ENCODE assay signal across 17 cellular contexts in the genomic region with DNA sequence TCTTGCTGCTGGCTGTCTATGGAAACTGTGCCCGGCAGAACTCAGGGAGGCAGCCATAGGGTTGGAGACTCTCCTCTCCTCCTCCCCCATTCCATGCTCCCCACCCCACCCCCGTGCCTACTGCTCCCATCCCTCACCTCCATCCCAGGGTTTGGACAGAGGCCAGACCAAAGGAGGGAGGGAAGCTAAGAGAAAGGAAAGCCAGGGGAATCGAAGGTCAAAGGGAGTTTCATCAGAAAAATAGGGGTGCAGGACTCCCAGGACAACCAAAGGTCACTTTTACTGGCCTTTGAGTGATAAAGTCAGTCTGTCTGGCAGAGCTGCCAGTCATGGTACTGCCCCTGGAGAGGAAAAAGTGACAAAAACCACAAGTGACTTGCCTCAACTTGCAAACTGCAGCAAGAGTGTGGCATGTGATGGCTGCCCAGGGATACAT.
DNase-seq lines count a peak whose midpoint lies in the region; ATAC-seq and TF ChIP-seq lines count a peak whose summit lies in the region.
"Had no signal": no experiment of that assay in that cellular context is flagged by ENCODE, and none has a peak within 500 bp of the region (broad histone marks: within the 10 kb centered on the region; RNA-seq: fewer than 3 reads in every experiment).

No MANE protein-coding gene starts in this region.

- H3K36me3 ChIP-seq in IMR-90 (ENCODE audit: control insufficient read depth, insufficient read depth, low read length), result no peaks in the 10 kb centered on the region
- no peaks in the 10 kb centered on the region for H3K36me3 ChIP-seq in ascending aorta
- no peaks in the 10 kb centered on the region for H3K36me3 ChIP-seq in thoracic aorta
- H3K36me3 ChIP-seq: WERI-Rb-1 had no signal

- TF ChIP-seq CTCF in IMR-90 (conservative IDR thresholded peaks at IDR 0.05; ENCODE audit: low read depth, low read length), result no peak
- TF ChIP-seq CTCF in ascending aorta (IDR thresholded peaks at IDR 0.05), result no peak
- no peak for TF ChIP-seq CTCF in thoracic aorta (IDR thresholded peaks at IDR 0.05)

- H3K18ac ChIP-seq in IMR-90 (ENCODE audit: low read depth, low read length), result peak overlapping the region; percentile 11; the same call in 1 of the 2 replicates

- H4K20me1 ChIP-seq in IMR-90 (ENCODE audit: insufficient read depth, low read length), result no peaks in the 10 kb centered on the region

- TF ChIP-seq RAD21 in IMR-90 (IDR thresholded peaks at IDR 0.05; ENCODE audit: low read length), result no peak

- H2BK15ac ChIP-seq in IMR-90 (ENCODE audit: low read depth, low read length), result no peak overlapping the region; the same call in 2 of the 3 replicates

- DNase-seq in IMR-90, result no peak
- no peak for DNase-seq in ascending aorta (ENCODE audit: low spot score in 2 of 2)
- DNase-seq in left lobe of liver (ENCODE audit: low spot score), result peak; percentile 53
- DNase-seq in thoracic aorta (ENCODE audit: low spot score), result no peak
- DNase-seq in ACHN, result no peak
- DNase-seq: activated CD4-positive, alpha-beta T cell treated with anti-CD3 and anti-CD28 coated beads, Interleukin-2, amount 50 U/mL, for 4 hours; amygdala; EL; GM23248; NCI-H146; PC-3; stimulated activated CD4-positive, alpha-beta T cell treated with anti-CD3 and anti-CD28 coated beads, Interleukin-12 subunit alpha, Interleukin-12 subunit beta, amount 100 ng/mL, for 4 hours; T-helper 2 cell; WERI-Rb-1 had no signal

- no peaks in the 10 kb centered on the region for H3K27me3 ChIP-seq in IMR-90 (ENCODE audit: control insufficient read depth, insufficient read depth, low read length)
- no peaks in the 10 kb centered on the region for H3K27me3 ChIP-seq in ascending aorta
- H3K27me3 ChIP-seq in thoracic aorta (replicated peaks; ENCODE audit: insufficient read depth), result no peaks in the 10 kb centered on the region
- H3K27me3 ChIP-seq: hepatocyte had no signal

- ATAC-seq in IMR-90 (ENCODE audit: low read depth) (no peak), left lobe of liver (peak; percentile 45), thoracic aorta (ENCODE audit: insufficient number of reproducible peaks, low FRiP score, low read depth) (no peak), HG03354 (IDR thresholded peaks at IDR 0.05; ENCODE audit: poor library complexity, severe bottlenecking, unreplicated experiment) (no peak), HG03280 (IDR thresholded peaks at IDR 0.05; ENCODE audit: unreplicated experiment) (no peak)
- ATAC-seq: PC-3 had no signal

- no peak overlapping the region for H2BK20ac ChIP-seq in IMR-90 (ENCODE audit: low read depth, low read length)

- TF ChIP-seq POLR2A in IMR-90 (IDR thresholded peaks at IDR 0.05; ENCODE audit: low read depth, low read length), result no peak

- BruUV-seq in IMR-90 (replicated peaks; lab: Mats Ljungman, UMichigan), result no TSS peak

- CTCF ChIA-PET in IMR-90 (lab: Yijun Ruan, JAX), result no interaction called here

- no peak overlapping the region for H3K4ac ChIP-seq in IMR-90 (ENCODE audit: low read depth, low read length)

- H3K14ac ChIP-seq in IMR-90 (replicated peaks; ENCODE audit: low read depth, low read length), result no peak overlapping the region

- H3K27ac ChIP-seq in IMR-90 (ENCODE audit: insufficient read depth, low read length) (no peak overlapping the region), ascending aorta (peak overlapping the region; percentile 70 to 84), thoracic aorta (peak overlapping the region; percentile 80 to 93)
- H3K27ac ChIP-seq: GM23248, hepatocyte, WERI-Rb-1 had no signal

- H4K8ac ChIP-seq in IMR-90 (ENCODE audit: low read depth in 2 of 2, low read length in 2 of 2), result no peak overlapping the region

- H2AFZ ChIP-seq in IMR-90 (replicated peaks; ENCODE audit: low read length, poor library complexity), result no peak overlapping the region
- H2AFZ ChIP-seq: GM23248, hepatocyte had no signal

- H3K4me3 ChIP-seq in IMR-90 (ENCODE audit: insufficient read depth, low read depth, low read length) (no peak overlapping the region), ascending aorta (peak overlapping the region in 1 of 2 donors; percentile 15), thoracic aorta (peak overlapping the region; percentile 58)
- H3K4me3 ChIP-seq: GM23248, hepatocyte had no signal

- H2BK5ac ChIP-seq in IMR-90 (ENCODE audit: low read depth, low read length, poor library complexity, severe bottlenecking), result no peak overlapping the region

- WGBS in IMR-90 (ENCODE audit: extremely low coverage in 2 of 2, insufficient read length in 1 of 2), 2 experiments, result 67% methylated on average over 1 of the region's 3 CpGs; no CpG with 5 or more reads in 1 of the 2 experiments

- dilution Hi-C loops in IMR-90 (cut with HindIII; ENCODE audit: low sequenced_read_pairs, unreplicated experiment), result no loop called here

- intact Hi-C loops in IMR-90 (cut with micrococcal nuclease) (no loop called here), ascending aorta (cut with DNase I) (loop anchor here (2.0 kb wide), 1 partner anchor 438 kb away; no protein-coding TSS in a partner anchor)

- H3K9ac ChIP-seq in IMR-90 (ENCODE audit: low read depth, low read length), result no peak overlapping the region
- H3K9ac ChIP-seq: GM23248 had no signal

- H3K79me1 ChIP-seq in IMR-90 (ENCODE audit: low read depth in 1 of 2, low read length in 2 of 2), result no peaks in the 10 kb centered on the region

- no peaks in the 10 kb centered on the region for H3K9me3 ChIP-seq in IMR-90 (ENCODE audit: control insufficient read depth, insufficient read depth, low read length)
- no peaks in the 10 kb centered on the region for H3K9me3 ChIP-seq in ascending aorta
- H3K9me3 ChIP-seq in thoracic aorta, result no peaks in the 10 kb centered on the region

- H2AK5ac ChIP-seq in IMR-90 (ENCODE audit: low read depth, low read length), result no peak overlapping the region

- H2BK120ac ChIP-seq in IMR-90 (ENCODE audit: low read depth, low read length), result no peak overlapping the region

- in situ Hi-C loops in IMR-90 (cut with MboI; ENCODE audit: low sequenced_read_pairs), result no loop called here
- in situ Hi-C loops in ACHN (cut with HindIII; ENCODE audit: low pct_ligation_motif_present, low pct_unique_long_range_greater_than_20kb, low sequenced_read_pairs), result no loop called here

- H3K23ac ChIP-seq in IMR-90 (ENCODE audit: low read depth, low read length), result no peak overlapping the region

- H3K56ac ChIP-seq in IMR-90 (ENCODE audit: extremely low read depth, insufficient read depth, low read length), result no peak overlapping the region

- POLR2A ChIA-PET in IMR-90 (lab: Charles Lee; ENCODE audit: unreplicated experiment), result no interaction called here

- H3K4me1 ChIP-seq in IMR-90 (ENCODE audit: control insufficient read depth, insufficient read depth, low read length), result peaks cover 13% of the 10 kb centered on the region
- H3K4me1 ChIP-seq in ascending aorta, result peaks cover 13 to 47% of the 10 kb centered on the region in 2 donors
- H3K4me1 ChIP-seq in thoracic aorta (ENCODE audit: control insufficient read depth in 1 of 2, low read depth in 2 of 2), result peaks cover 32 to 74% of the 10 kb centered on the region in 2 donors

- H3K9me1 ChIP-seq in IMR-90 (ENCODE audit: insufficient read depth, low read length), result no peaks in the 10 kb centered on the region

- H2AK9ac ChIP-seq in IMR-90 (replicated peaks; ENCODE audit: low read depth, low read length, poor library complexity), result no peak overlapping the region

- no peak overlapping the region for H4K5ac ChIP-seq in IMR-90 (ENCODE audit: low read depth, low read length)

- no peak overlapping the region for H4K91ac ChIP-seq in IMR-90 (ENCODE audit: insufficient read depth, low read depth, low read length)

- no peak overlapping the region for H3K4me2 ChIP-seq in IMR-90 (ENCODE audit: low read depth, low read length)
- H3K4me2 ChIP-seq: hepatocyte had no signal

TF ChIP-seq in IMR-90, 13 proteins besides CTCF, POLR2A, EP300 and RAD21:
- TF ChIP-seq NFE2L2 (IDR thresholded peaks at IDR 0.05; ENCODE audit: low read depth, low read length), result no peak
- no peak for TF ChIP-seq CEBPB (IDR thresholded peaks at IDR 0.05; ENCODE audit: low read depth, low read length)
- TF ChIP-seq RCOR1 (IDR thresholded peaks at IDR 0.05; ENCODE audit: insufficient replicate concordance, low read length), result no peak
- TF ChIP-seq MAZ (IDR thresholded peaks at IDR 0.05; ENCODE audit: borderline replicate concordance, low read depth, low read length), result no peak
- TF ChIP-seq, protein P1, sequence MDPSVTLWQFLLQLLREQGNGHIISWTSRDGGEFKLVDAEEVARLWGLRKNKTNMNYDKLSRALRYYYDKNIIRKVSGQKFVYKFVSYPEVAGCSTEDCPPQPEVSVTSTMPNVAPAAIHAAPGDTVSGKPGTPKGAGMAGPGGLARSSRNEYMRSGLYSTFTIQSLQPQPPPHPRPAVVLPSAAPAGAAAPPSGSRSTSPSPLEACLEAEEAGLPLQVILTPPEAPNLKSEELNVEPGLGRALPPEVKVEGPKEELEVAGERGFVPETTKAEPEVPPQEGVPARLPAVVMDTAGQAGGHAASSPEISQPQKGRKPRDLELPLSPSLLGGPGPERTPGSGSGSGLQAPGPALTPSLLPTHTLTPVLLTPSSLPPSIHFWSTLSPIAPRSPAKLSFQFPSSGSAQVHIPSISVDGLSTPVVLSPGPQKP (IDR thresholded peaks at IDR 0.05; ENCODE audit: borderline replicate concordance, low read depth, low read length), result no peak
- TF ChIP-seq, protein P2, sequence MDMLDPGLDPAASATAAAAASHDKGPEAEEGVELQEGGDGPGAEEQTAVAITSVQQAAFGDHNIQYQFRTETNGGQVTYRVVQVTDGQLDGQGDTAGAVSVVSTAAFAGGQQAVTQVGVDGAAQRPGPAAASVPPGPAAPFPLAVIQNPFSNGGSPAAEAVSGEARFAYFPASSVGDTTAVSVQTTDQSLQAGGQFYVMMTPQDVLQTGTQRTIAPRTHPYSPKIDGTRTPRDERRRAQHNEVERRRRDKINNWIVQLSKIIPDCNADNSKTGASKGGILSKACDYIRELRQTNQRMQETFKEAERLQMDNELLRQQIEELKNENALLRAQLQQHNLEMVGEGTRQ (IDR thresholded peaks at IDR 0.05; ENCODE audit: low read depth, low read length), result no peak
- TF ChIP-seq SMC3 (IDR thresholded peaks at IDR 0.05; ENCODE audit: low read depth, low read length), result no peak
- no peak for TF ChIP-seq FOS (IDR thresholded peaks at IDR 0.05; ENCODE audit: low read depth, low read length)
- TF ChIP-seq BHLHE40 (IDR thresholded peaks at IDR 0.05; ENCODE audit: low read depth, low read length), result no peak
- TF ChIP-seq RFX5 (IDR thresholded peaks at IDR 0.05; ENCODE audit: low read depth, low read length), result no peak
- TF ChIP-seq MXI1 (IDR thresholded peaks at IDR 0.05; ENCODE audit: borderline replicate concordance, low read depth, low read length), result no peak
- TF ChIP-seq MAFK (IDR thresholded peaks at IDR 0.05; ENCODE audit: low read depth, low read length), result no peak
- TF ChIP-seq CHD1 (IDR thresholded peaks at IDR 0.05; ENCODE audit: low read depth, low read length), result no peak
